Comparison of ENCODE assay signal across 8 cellular contexts in the genomic region with DNA sequence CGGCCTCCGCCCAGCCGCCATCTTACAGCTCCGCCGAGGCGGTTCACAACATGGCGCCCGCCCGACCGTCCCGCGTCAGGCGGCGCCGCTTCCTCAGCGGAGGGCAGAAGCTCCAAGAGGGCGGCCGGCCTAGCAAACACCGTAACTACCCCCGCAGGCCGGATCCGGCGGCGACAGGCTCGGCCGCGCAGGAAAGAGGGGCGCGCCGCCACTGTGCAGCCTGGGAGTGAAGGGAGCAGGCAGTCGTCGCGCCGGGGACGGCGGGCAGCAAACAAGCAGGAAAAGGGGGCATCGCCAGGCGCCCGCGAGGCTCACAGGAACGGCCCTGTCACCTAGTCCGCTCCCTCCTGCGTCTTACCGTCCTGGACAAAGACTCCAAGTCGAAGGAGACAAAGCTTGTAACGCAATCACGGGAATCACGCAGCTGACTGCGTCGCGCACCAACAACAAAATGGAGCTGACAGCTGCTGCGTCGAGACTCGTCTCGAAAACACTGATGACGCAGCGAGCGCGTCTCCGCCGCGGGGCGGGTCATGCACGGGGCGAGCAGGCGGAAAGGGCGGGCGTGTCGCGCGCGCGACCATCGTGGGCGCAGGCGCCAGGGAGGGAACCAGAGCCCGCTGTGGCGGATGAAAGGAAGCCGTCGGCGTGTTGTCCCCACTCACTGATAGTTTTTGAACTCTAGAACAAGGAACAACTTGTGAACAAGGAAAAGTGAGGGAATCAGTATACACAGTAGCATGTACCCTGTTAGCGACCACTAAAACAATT. TPM values are rescaled to one million over a fixed set of nuclear protein-coding genes. Genes with fewer than 3 reads are reported as not detected.
DNase-seq lines count a peak whose midpoint lies in the region; ATAC-seq and TF ChIP-seq lines count a peak whose summit lies in the region.

A gene (minus strand): TSS at position 453 of the 771 bp plus-strand sequence. CDS start 2,796 bp downstream, outside the sequence.

- H3K9me3 Mint-ChIP-seq in activated T-cell treated with anti-CD3 and anti-CD28 coated beads, Interleukin-2, amount 50 U/mL, for 24 hours = no peaks in the 10 kb centered on the region

- peak within 1 kb of the TSS; percentile 92 for H3K4me3 Mint-ChIP-seq in activated T-cell treated with anti-CD3 and anti-CD28 coated beads, Interleukin-2, amount 50 U/mL, for 24 hours

- peak within 1 kb of the TSS; percentile 98 for H3K4me3 ChIP-seq in mucosa of stomach (ENCODE audit: low read length)

- DNase-seq in DMS53 (lab: John Stamatoyannopoulos, UW) (peak; percentile 99), KG1 (lab: John Stamatoyannopoulos, UW) (peak; percentile 88), erythroblast (lab: John Stamatoyannopoulos, UW) (peak; percentile 96 to 98)
- DNase-seq in activated T-cell treated with anti-CD3 and anti-CD28 coated beads, Interleukin-2, amount 50 U/mL, for 24 hours = peak; percentile 97
- DNase-seq in stimulated activated CD8-positive, alpha-beta memory T cell treated with anti-CD3 and anti-CD28 coated beads, Interleukin-4, amount 100 ng/mL, for 48 hours = peak; percentile 98

- TF ChIP-seq POLR2A in erythroblast (IDR thresholded peaks at IDR 0.05; ENCODE audit: low read length) = peak; percentile 100

- peaks cover 21% of the 10 kb centered on the region for H3K4me1 ChIP-seq in mucosa of stomach (ENCODE audit: control insufficient read depth, insufficient read depth, low read length)

- no peaks in the 10 kb centered on the region for H3K27me3 Mint-ChIP-seq in activated T-cell treated with anti-CD3 and anti-CD28 coated beads, Interleukin-2, amount 50 U/mL, for 24 hours

- H3K36me3 ChIP-seq in mucosa of stomach (ENCODE audit: control insufficient read depth, insufficient read depth, low read length) = no peaks in the 10 kb centered on the region

- H3K27ac Mint-ChIP-seq in activated T-cell treated with anti-CD3 and anti-CD28 coated beads, Interleukin-2, amount 50 U/mL, for 24 hours = peak within 1 kb of the TSS; percentile 98

- H3K4me1 Mint-ChIP-seq in activated T-cell treated with anti-CD3 and anti-CD28 coated beads, Interleukin-2, amount 50 U/mL, for 24 hours (ENCODE audit: low read depth) = peaks cover 38% of the 10 kb centered on the region

- peak within 1 kb of the TSS; percentile 100 for H3K9ac ChIP-seq in mucosa of stomach (ENCODE audit: low read length)

- H3K9me3 ChIP-seq in mucosa of stomach (ENCODE audit: control insufficient read depth, low read length) = no peaks in the 10 kb centered on the region

- H3K27me3 ChIP-seq in mucosa of stomach (ENCODE audit: control insufficient read depth, insufficient read depth, low read length) = no peaks in the 10 kb centered on the region

- H3K36me3 Mint-ChIP-seq in activated T-cell treated with anti-CD3 and anti-CD28 coated beads, Interleukin-2, amount 50 U/mL, for 24 hours (ENCODE audit: low read depth) = peaks cover 63% of the 10 kb centered on the region

- ATAC-seq in GM21737 (IDR thresholded peaks at IDR 0.05; ENCODE audit: unreplicated experiment) = peak; percentile 87

TF ChIP-seq in PFSK-1, 5 proteins besides CTCF, POLR2A, EP300 and RAD21:
- TF ChIP-seq FOXP2 (optimal IDR thresholded peaks at IDR 0.05; ENCODE audit: borderline replicate concordance, extremely low read depth, extremely low read length, insufficient read depth) (peak; percentile 92), SIN3A (IDR thresholded peaks at IDR 0.05; ENCODE audit: borderline replicate concordance, insufficient read depth, low read length) (peak; percentile 96), POLR2AphosphoS5 (IDR thresholded peaks at IDR 0.05; ENCODE audit: low read depth, low read length) (peak; percentile 96), TAF1 (IDR thresholded peaks at IDR 0.05; ENCODE audit: borderline replicate concordance, insufficient read depth, low read length) (peak; percentile 57; the same call in 1 of the 2 replicates)
- TF ChIP-seq, protein P1, sequence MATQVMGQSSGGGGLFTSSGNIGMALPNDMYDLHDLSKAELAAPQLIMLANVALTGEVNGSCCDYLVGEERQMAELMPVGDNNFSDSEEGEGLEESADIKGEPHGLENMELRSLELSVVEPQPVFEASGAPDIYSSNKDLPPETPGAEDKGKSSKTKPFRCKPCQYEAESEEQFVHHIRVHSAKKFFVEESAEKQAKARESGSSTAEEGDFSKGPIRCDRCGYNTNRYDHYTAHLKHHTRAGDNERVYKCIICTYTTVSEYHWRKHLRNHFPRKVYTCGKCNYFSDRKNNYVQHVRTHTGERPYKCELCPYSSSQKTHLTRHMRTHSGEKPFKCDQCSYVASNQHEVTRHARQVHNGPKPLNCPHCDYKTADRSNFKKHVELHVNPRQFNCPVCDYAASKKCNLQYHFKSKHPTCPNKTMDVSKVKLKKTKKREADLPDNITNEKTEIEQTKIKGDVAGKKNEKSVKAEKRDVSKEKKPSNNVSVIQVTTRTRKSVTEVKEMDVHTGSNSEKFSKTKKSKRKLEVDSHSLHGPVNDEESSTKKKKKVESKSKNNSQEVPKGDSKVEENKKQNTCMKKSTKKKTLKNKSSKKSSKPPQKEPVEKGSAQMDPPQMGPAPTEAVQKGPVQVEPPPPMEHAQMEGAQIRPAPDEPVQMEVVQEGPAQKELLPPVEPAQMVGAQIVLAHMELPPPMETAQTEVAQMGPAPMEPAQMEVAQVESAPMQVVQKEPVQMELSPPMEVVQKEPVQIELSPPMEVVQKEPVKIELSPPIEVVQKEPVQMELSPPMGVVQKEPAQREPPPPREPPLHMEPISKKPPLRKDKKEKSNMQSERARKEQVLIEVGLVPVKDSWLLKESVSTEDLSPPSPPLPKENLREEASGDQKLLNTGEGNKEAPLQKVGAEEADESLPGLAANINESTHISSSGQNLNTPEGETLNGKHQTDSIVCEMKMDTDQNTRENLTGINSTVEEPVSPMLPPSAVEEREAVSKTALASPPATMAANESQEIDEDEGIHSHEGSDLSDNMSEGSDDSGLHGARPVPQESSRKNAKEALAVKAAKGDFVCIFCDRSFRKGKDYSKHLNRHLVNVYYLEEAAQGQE (IDR thresholded peaks at IDR 0.05; ENCODE audit: insufficient read depth in 1 of 2, low read depth in 2 of 2, low read length in 2 of 2) = no peak

RNA-seq across cellular contexts. Expression of the gene that starts here (rescaled TPM):
- 13.3 TPM for polyA plus RNA-seq in PFSK-1 (2012; ENCODE audit: insufficient read length, low read depth)

Comparison
In these comparisons a context has a peak if more than half of its experiments do, and no peak if none do; other contexts are left out.
1. Peak in every context shown above with its lines: DNase-seq, ATAC-seq and H3K4me3 ChIP-seq.